Comparison of ENCODE assay signal across 8 cellular contexts in genomic region chr1:43172532-43172972, GRCh38. TPM values are rescaled to one million over a fixed set of nuclear protein-coding genes. Genes with fewer than 3 reads are reported as not detected.
A peak's percentile ranks its signal among the peaks of the same experiment; 100 is the strongest.
DNase-seq lines count a peak whose midpoint lies in the region; ATAC-seq and TF ChIP-seq lines count a peak whose summit lies in the region.

No MANE protein-coding gene starts in this region.

- no peak for TF ChIP-seq POLR2A in HCT116 (IDR thresholded peaks at IDR 0.05; ENCODE audit: borderline replicate concordance, extremely low read depth, insufficient read depth, insufficient read length)
- TF ChIP-seq POLR2A in adrenal gland (IDR thresholded peaks at IDR 0.05) = no peak

- BruUV-seq in HCT116 (replicated peaks; lab: Mats Ljungman, UMichigan) = no TSS peak

- peak overlapping the region; percentile 98 for H3K4me3 ChIP-seq in DOHH2 (ENCODE audit: low read length)
- H3K4me3 ChIP-seq in HCT116 (replicated peaks in 1 of 2; ENCODE audit: low read depth in 1 of 2, low read length in 2 of 2) = peak overlapping the region; percentile 97 to 98
- peak overlapping the region; percentile 98 for H3K4me3 ChIP-seq in SK-N-MC
- H3K4me3 ChIP-seq in adrenal gland = peak overlapping the region; percentile 57 to 95 (median 88)

- H3K4me2 ChIP-seq in DOHH2 (ENCODE audit: low read length) (peak overlapping the region; percentile 78), HCT116 (ENCODE audit: low read length) (peak overlapping the region; percentile 94)

- H3K36me3 ChIP-seq in DOHH2 (ENCODE audit: control insufficient read depth, low read length) (peaks cover 39% of the 10 kb centered on the region), HCT116 (ENCODE audit: control insufficient read depth in 1 of 2, insufficient read depth in 2 of 2, low read length in 2 of 2) (peaks cover 27 to 32% of the 10 kb centered on the region in 2 experiments), SK-N-MC (ENCODE audit: insufficient read depth, low read length) (peaks cover 34% of the 10 kb centered on the region), adrenal gland (replicated peaks in 1 of 2) (peaks cover 0 to 23% of the 10 kb centered on the region in 2 donors)

- H3K27ac ChIP-seq in DOHH2 (ENCODE audit: low read depth, low read length) = no peak overlapping the region
- H3K27ac ChIP-seq in HCT116 (ENCODE audit: low read depth, low read length) = peak overlapping the region; percentile 65
- H3K27ac ChIP-seq in SK-N-MC = no peak overlapping the region
- no peak overlapping the region for H3K27ac ChIP-seq in adrenal gland

- peak overlapping the region; percentile 98 for H3K4me3 Mint-ChIP-seq in progenitor cell of endocrine pancreas (ENCODE audit: low read depth)

- H3K9me3 ChIP-seq in DOHH2 (ENCODE audit: control insufficient read depth, insufficient read depth, low read length) = no peaks in the 10 kb centered on the region
- H3K9me3 ChIP-seq in HCT116 (ENCODE audit: control insufficient read depth in 1 of 2, insufficient read depth in 1 of 2, low read depth in 1 of 2, low read length in 2 of 2) = no peaks in the 10 kb centered on the region
- H3K9me3 ChIP-seq in SK-N-MC (ENCODE audit: low read depth, low read length) = no peaks in the 10 kb centered on the region
- H3K9me3 ChIP-seq in adrenal gland (replicated peaks in 1 of 3) = no peaks in the 10 kb centered on the region

- H3K4me1 ChIP-seq in DOHH2 (ENCODE audit: control insufficient read depth, low read length) (peaks cover 16% of the 10 kb centered on the region), HCT116 (ENCODE audit: control insufficient read depth in 1 of 2, insufficient read depth in 2 of 2, low read length in 2 of 2) (peaks cover 5 to 7% of the 10 kb centered on the region in 2 experiments), adrenal gland (replicated peaks in 1 of 2) (peaks cover 6 to 14% of the 10 kb centered on the region in 2 donors)

- peaks cover 18% of the 10 kb centered on the region for H3K27me3 Mint-ChIP-seq in progenitor cell of endocrine pancreas

- CTCF ChIA-PET in HCT116 (lab: Charles Lee) = interaction anchor here (0.6 kb wide), 1 partner anchor 99 kb away, joined by 3 read pairs; no protein-coding TSS in a partner anchor

- H3K27me3 ChIP-seq in DOHH2 (ENCODE audit: control insufficient read depth, low read length) (peaks cover 22% of the 10 kb centered on the region), HCT116 (ENCODE audit: insufficient read depth, low read length) (no peaks in the 10 kb centered on the region), adrenal gland (peaks cover 3% of the 10 kb centered on the region)

- intact Hi-C loops in HCT116 (cut with micrococcal nuclease) = no loop called here
- intact Hi-C loops in adrenal gland (cut with DNase I) = no loop called here
- intact Hi-C loops in left ventricle myocardium superior (cut with micrococcal nuclease) = no loop called here

- POLR2A ChIA-PET in HCT116 (lab: Charles Lee) = interaction anchor here (1.0 to 1.1 kb wide), 2 partner anchors 12 to 326 kb away, joined by 3 to 4 read pairs; partner anchors contain the start of gene ZNF691

- H3K4me1 Mint-ChIP-seq in progenitor cell of endocrine pancreas (ENCODE audit: low read depth) = peaks cover 11% of the 10 kb centered on the region

- H3K9me2 ChIP-seq in DOHH2 (replicated peaks; ENCODE audit: control insufficient read depth, low read length) = no peaks in the 10 kb centered on the region
- no peaks in the 10 kb centered on the region for H3K9me2 ChIP-seq in HCT116 (ENCODE audit: insufficient read depth)

- H3K36me3 Mint-ChIP-seq in progenitor cell of endocrine pancreas (ENCODE audit: insufficient read depth) = peaks cover 6% of the 10 kb centered on the region

- 0 to 3% (median 2%) methylated on average over 4 to 19 of the region's 19 CpGs for WGBS in adrenal gland, 4 donors

- TF ChIP-seq CTCF in DOHH2 (IDR thresholded peaks at IDR 0.05; ENCODE audit: low read depth, low read length, poor library complexity, severe bottlenecking) (no peak), HCT116 (IDR thresholded peaks at IDR 0.05 in 2 of 3, conservative IDR thresholded peaks at IDR 0.05 in 1 of 3; ENCODE audit: borderline replicate concordance in 1 of 3, insufficient read depth in 1 of 3, low read depth in 2 of 3, low read length in 2 of 3) (no peak), adrenal gland (IDR thresholded peaks at IDR 0.05) (no peak), progenitor cell of endocrine pancreas (IDR thresholded peaks at IDR 0.05; ENCODE audit: unreplicated experiment) (no peak)

- no peaks in the 10 kb centered on the region for H3F3A ChIP-seq in DOHH2 (ENCODE audit: control insufficient read depth, insufficient read depth)

- ATAC-seq in HCT116 (peak; percentile 86), left ventricle myocardium superior (peak; percentile 99)

- no peaks in the 10 kb centered on the region for H4K20me1 ChIP-seq in DOHH2 (ENCODE audit: control insufficient read depth, insufficient read depth, low read depth, low read length)
- no peaks in the 10 kb centered on the region for H4K20me1 ChIP-seq in HCT116 (ENCODE audit: insufficient read depth)

- no peaks in the 10 kb centered on the region for H3K9me3 Mint-ChIP-seq in progenitor cell of endocrine pancreas (ENCODE audit: low read depth)

- RAD21 ChIA-PET in HCT116 (lab: Charles Lee; ENCODE audit: low non-redundant PET in 1 of 2, low total read pairs in 2 of 2, uncharacterized antibody in 2 of 2, unreplicated experiment in 2 of 2) = no interaction called here

- H3K27ac Mint-ChIP-seq in progenitor cell of endocrine pancreas = peak overlapping the region; percentile 91

- peak overlapping the region; percentile 92 for H3K9ac ChIP-seq in HCT116 (ENCODE audit: low read length)
- H3K9ac ChIP-seq in SK-N-MC (ENCODE audit: insufficient read length) = no peak overlapping the region

- peak overlapping the region; percentile 87 for H2AFZ ChIP-seq in HCT116 (ENCODE audit: low read depth, low read length, poor library complexity, severe bottlenecking)

- H3K79me2 ChIP-seq in DOHH2 (ENCODE audit: control insufficient read depth, low read length) = peaks cover 33% of the 10 kb centered on the region
- H3K79me2 ChIP-seq in HCT116 (ENCODE audit: insufficient read depth, low read length) = peaks cover 41% of the 10 kb centered on the region

- no peak for TF ChIP-seq RAD21 in HCT116 (IDR thresholded peaks at IDR 0.05; ENCODE audit: low read depth)

- DNase-seq in HCT116 (ENCODE audit: low read depth, low spot score) = peak; percentile 84
- peak; percentile 88 for DNase-seq in NAMALWA (ENCODE audit: low spot score)
- DNase-seq in SK-N-MC (ENCODE audit: low read depth, low spot score) = peak; percentile 63
- DNase-seq in adrenal gland = peak; percentile 84 to 90 (median 87)
- DNase-seq in left ventricle myocardium superior = peak; percentile 86
- DNase-seq in progenitor cell of endocrine pancreas (ENCODE audit: low spot score, unreplicated experiment) = peak; percentile 59
- peak; percentile 88 for DNase-seq in ureter (ENCODE audit: low spot score)

TF ChIP-seq in HCT116, 20 proteins besides CTCF, POLR2A, EP300 and RAD21 (continues in another document):
- TF ChIP-seq FOSL1 (IDR thresholded peaks at IDR 0.05; ENCODE audit: low read depth) (no peak), MAX (IDR thresholded peaks at IDR 0.05) (peak; percentile 96), POLR2AphosphoS5 (IDR thresholded peaks at IDR 0.05; ENCODE audit: low read depth, low read length) (no peak), JUND (IDR thresholded peaks at IDR 0.05) (no peak), ZBTB33 (IDR thresholded peaks at IDR 0.05; ENCODE audit: extremely low read depth, insufficient replicate concordance, low read length) (no peak), YY1 (IDR thresholded peaks at IDR 0.05; ENCODE audit: extremely low read depth, insufficient replicate concordance, low read depth, low read length) (no peak), TCF7L2 (IDR thresholded peaks at IDR 0.05; ENCODE audit: borderline replicate concordance, extremely low read depth, insufficient read depth, insufficient read length) (no peak), EGR1 (IDR thresholded peaks at IDR 0.05; ENCODE audit: low read depth) (no peak), CEBPB (IDR thresholded peaks at IDR 0.05; ENCODE audit: low read depth) (no peak), ZNF274 (IDR thresholded peaks at IDR 0.05; ENCODE audit: low read depth, low read length) (no peak), SP1 (IDR thresholded peaks at IDR 0.05; ENCODE audit: low read depth) (0 out of 2 replicates have a peak, but pooled peaks have one; percentile 18), EZH2phosphoT487 (IDR thresholded peaks at IDR 0.05; ENCODE audit: borderline replicate concordance) (no peak), ELF1 (IDR thresholded peaks at IDR 0.05; ENCODE audit: borderline replicate concordance, low read depth) (no peak), SIN3A (IDR thresholded peaks at IDR 0.05; ENCODE audit: low read depth) (no peak)

RNA-seq across cellular contexts. Expression of gene CFAP57, which starts 0.4 kb away (rescaled TPM):
- total RNA-seq in HCT116 (2021; ENCODE audit: unreplicated experiment) = 0.49 TPM
- polyA plus RNA-seq in HCT116 (2012) = 0.34 and 0.41 TPM in 2 replicates
- total RNA-seq in adrenal gland = 1 to 10 TPM in 1 of 8 donors, under 1 TPM in 4, not detected in 3; 0.06 to 2.1 (median 0.23) TPM
- 1 to 10 TPM in 1 of 3 donors, under 1 TPM in 2; 0.33 to 1.3 (median 0.37) TPM for polyA plus RNA-seq in adrenal gland
- total RNA-seq in left ventricle myocardium superior = not detected
- 2.2 and 2.3 TPM in 2 replicates for total RNA-seq in progenitor cell of endocrine pancreas
- total RNA-seq in ureter = 0.47 TPM

RNA-seq across cellular contexts. Expression of gene EBNA1BP2, which starts 0.5 kb away (rescaled TPM):
- 109 TPM for total RNA-seq in HCT116 (2021; ENCODE audit: unreplicated experiment)
- 82.5 and 104 TPM in 2 replicates for polyA plus RNA-seq in HCT116 (2012)
- total RNA-seq in adrenal gland = 10 to 100 TPM; 33.4 to 68.1 (median 48.2) TPM
- 100 to 1,000 TPM in 1 of 3 donors, 10 to 100 TPM in 2; 32.6 to 189 (median 37.2) TPM for polyA plus RNA-seq in adrenal gland
- 28.8 TPM for total RNA-seq in left ventricle myocardium superior
- total RNA-seq in progenitor cell of endocrine pancreas = 48.8 and 51.7 TPM in 2 replicates
- total RNA-seq in ureter = 63.0 TPM
